In the genomic region with DNA sequence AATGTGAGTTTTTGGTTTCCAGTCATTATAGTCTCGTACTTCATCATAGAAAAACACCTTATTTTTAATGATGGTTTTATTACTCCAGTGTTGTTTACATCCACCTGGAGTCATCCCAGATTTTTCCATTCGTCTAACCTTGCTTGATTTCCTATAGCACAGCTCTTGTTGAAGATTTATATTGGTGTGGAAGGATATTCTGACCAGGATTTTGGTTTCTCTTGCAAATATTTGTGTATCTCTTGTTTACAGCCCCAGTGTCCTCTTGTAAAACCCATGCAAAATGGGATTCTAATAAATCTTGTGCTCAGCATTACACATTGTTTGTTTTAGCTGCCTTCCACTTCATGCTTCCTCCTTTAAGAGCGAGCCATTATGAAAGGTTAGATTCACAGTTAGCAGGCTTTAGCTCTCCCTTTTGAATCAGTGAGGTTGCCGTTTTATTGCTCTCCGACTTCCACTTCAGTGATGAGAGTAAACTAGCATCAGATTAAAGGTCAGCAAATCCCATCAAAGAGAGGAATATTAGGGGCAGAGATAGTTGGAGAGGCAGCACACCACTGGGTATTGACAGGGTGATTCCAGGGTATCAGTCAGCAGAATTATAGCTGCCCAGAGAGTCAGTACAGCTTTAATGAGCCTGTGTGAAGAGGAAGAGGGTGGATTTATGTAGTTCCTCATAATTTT, we compare ENCODE assay signal across 10 cellular contexts.
DNase-seq lines count a peak whose midpoint lies in the region; ATAC-seq, FAIRE-seq and TF ChIP-seq lines count a peak whose summit lies in the region.
"Had no signal": no experiment of that assay in that cellular context is flagged by ENCODE, and none has a peak within 500 bp of the region (broad histone marks: within the 10 kb centered on the region; RNA-seq: fewer than 3 reads in every experiment).

No MANE protein-coding gene starts in this region.

- no peak overlapping the region for H3K4me3 Mint-ChIP-seq in GM23338
- H3K4me3 Mint-ChIP-seq in astrocyte (ENCODE audit: unreplicated experiment): no peak overlapping the region
- H3K4me3 Mint-ChIP-seq: activated naive CD4-positive, alpha-beta T cell treated with anti-CD3 and anti-CD28 coated beads, Interleukin-2, amount 50 U/mL, for 24 hours; neural crest cell had no signal

- H4K20me1 ChIP-seq in GM23338 (replicated peaks; ENCODE audit: insufficient read depth) (no peaks in the 10 kb centered on the region), astrocyte (ENCODE audit: insufficient read depth, low read length) (no peaks in the 10 kb centered on the region)

- no peak overlapping the region for H2AFZ ChIP-seq in GM23338
- H2AFZ ChIP-seq in astrocyte (ENCODE audit: low read depth, low read length): no peak overlapping the region
- no peak overlapping the region for H2AFZ ChIP-seq in parathyroid adenoma

- TF ChIP-seq POLR2A in erythroblast (IDR thresholded peaks at IDR 0.05; ENCODE audit: low read length): no peak

- H3K27ac Mint-ChIP-seq in GM23338 (peak overlapping the region; percentile 21), astrocyte (ENCODE audit: unreplicated experiment) (no peak overlapping the region)
- H3K27ac Mint-ChIP-seq: activated naive CD4-positive, alpha-beta T cell treated with anti-CD3 and anti-CD28 coated beads, Interleukin-2, amount 50 U/mL, for 24 hours had no signal

- no peak overlapping the region for H3K4me2 ChIP-seq in GM23338
- H3K4me2 ChIP-seq in astrocyte (ENCODE audit: low read length): peak overlapping the region; percentile 60
- H3K4me2 ChIP-seq in parathyroid adenoma (ENCODE audit: low read length): peak overlapping the region; percentile 18

- H3K27me3 ChIP-seq in GM23338 (ENCODE audit: insufficient read depth) (no peaks in the 10 kb centered on the region), astrocyte (ENCODE audit: insufficient read depth, low read length) (no peaks in the 10 kb centered on the region), parathyroid adenoma (ENCODE audit: control insufficient read depth, insufficient read depth, low read length) (no peaks in the 10 kb centered on the region)

- FAIRE-seq in astrocyte (lab: Jason Lieb, UNC): no peak

- H3K27me3 Mint-ChIP-seq in GM23338 (ENCODE audit: insufficient read depth, low read depth, poor library complexity) (no peaks in the 10 kb centered on the region), astrocyte (ENCODE audit: low read depth, unreplicated experiment) (no peaks in the 10 kb centered on the region)

- H3K27ac ChIP-seq in GM23338 (ENCODE audit: low read depth) (peak overlapping the region; percentile 40; the same call in 1 of the 2 replicates), astrocyte (ENCODE audit: low read depth, low read length) (no peak overlapping the region), parathyroid adenoma (peak overlapping the region; percentile 53)

- no peak overlapping the region for H3K9ac ChIP-seq in astrocyte (ENCODE audit: low read length)
- no peak overlapping the region for H3K9ac ChIP-seq in parathyroid adenoma

- H3K36me3 Mint-ChIP-seq in GM23338 (ENCODE audit: low read depth) (no peaks in the 10 kb centered on the region), astrocyte (ENCODE audit: low read depth, unreplicated experiment) (no peaks in the 10 kb centered on the region)
- H3K36me3 Mint-ChIP-seq: activated naive CD4-positive, alpha-beta T cell treated with anti-CD3 and anti-CD28 coated beads, Interleukin-2, amount 50 U/mL, for 24 hours had no signal

- H3K79me2 ChIP-seq in GM23338 (replicated peaks; ENCODE audit: insufficient read depth) (peaks cover 79% of the 10 kb centered on the region), astrocyte (ENCODE audit: insufficient read depth, low read length) (peaks cover 34% of the 10 kb centered on the region), parathyroid adenoma (peaks cover 8% of the 10 kb centered on the region)

- H3K4me3 ChIP-seq in GM23338 (no peak overlapping the region), astrocyte (ENCODE audit: insufficient read depth, low read depth, low read length) (no peak overlapping the region), parathyroid adenoma (ENCODE audit: low read depth, low read length) (no peak overlapping the region)

- H3K4me1 Mint-ChIP-seq in GM23338 (peaks cover 58% of the 10 kb centered on the region), astrocyte (ENCODE audit: low read depth, unreplicated experiment) (peaks cover 43% of the 10 kb centered on the region)
- H3K4me1 Mint-ChIP-seq: activated naive CD4-positive, alpha-beta T cell treated with anti-CD3 and anti-CD28 coated beads, Interleukin-2, amount 50 U/mL, for 24 hours had no signal

- no peaks in the 10 kb centered on the region for H3K9me3 Mint-ChIP-seq in GM23338
- no peaks in the 10 kb centered on the region for H3K9me3 Mint-ChIP-seq in astrocyte (ENCODE audit: unreplicated experiment)
- H3K9me3 Mint-ChIP-seq: activated naive CD4-positive, alpha-beta T cell treated with anti-CD3 and anti-CD28 coated beads, Interleukin-2, amount 50 U/mL, for 24 hours; neural crest cell had no signal

- H3K36me3 ChIP-seq in GM23338 (ENCODE audit: insufficient read depth): no peaks in the 10 kb centered on the region
- H3K36me3 ChIP-seq in astrocyte (ENCODE audit: insufficient read depth, low read length): no peaks in the 10 kb centered on the region
- no peaks in the 10 kb centered on the region for H3K36me3 ChIP-seq in parathyroid adenoma (ENCODE audit: control insufficient read depth, insufficient read depth, low read length)

- H3K4me1 ChIP-seq in GM23338 (ENCODE audit: insufficient read depth) (peaks cover 36% of the 10 kb centered on the region), astrocyte (ENCODE audit: insufficient read depth, low read length) (peaks cover 15% of the 10 kb centered on the region), parathyroid adenoma (peaks cover 21% of the 10 kb centered on the region)

- no peaks in the 10 kb centered on the region for H3K9me2 ChIP-seq in GM23338 (ENCODE audit: insufficient read depth)

- TF ChIP-seq CTCF in GM23338 (conservative IDR thresholded peaks at IDR 0.05; ENCODE audit: low read depth in 2 of 2): no peak
- TF ChIP-seq CTCF in astrocyte (IDR thresholded peaks at IDR 0.05; ENCODE audit: insufficient read depth, low read depth, low read length): no peak
- no peak for TF ChIP-seq CTCF in parathyroid adenoma (IDR thresholded peaks at IDR 0.05)

- no peak for DNase-seq in GM23338 (ENCODE audit: low spot score)
- DNase-seq in NCI-H2029 treated with DMSO at 0.1 percent for 48 hours (lab: John Stamatoyannopoulos, UW): peak; percentile 97
- DNase-seq in astrocyte (ENCODE audit: low read depth): no peak
- no peak for DNase-seq in 8988T
- DNase-seq in erythroblast (lab: John Stamatoyannopoulos, UW): no peak
- DNase-seq in UCSD-AML1 (lab: John Stamatoyannopoulos, UW; ENCODE audit: unreplicated experiment): no peak

- ATAC-seq in GM23338: no peak
- ATAC-seq in HG03457 (IDR thresholded peaks at IDR 0.05; ENCODE audit: unreplicated experiment): no peak

- no peaks in the 10 kb centered on the region for H3K9me3 ChIP-seq in astrocyte (ENCODE audit: insufficient read depth, low read depth, low read length)
- no peaks in the 10 kb centered on the region for H3K9me3 ChIP-seq in parathyroid adenoma (ENCODE audit: control insufficient read depth, low read length)

- no peaks in the 10 kb centered on the region for H3F3A ChIP-seq in GM23338 (replicated peaks; ENCODE audit: low read depth)

TF ChIP-seq in GM23338, 12 proteins besides CTCF, POLR2A, EP300 and RAD21:
- no peak for TF ChIP-seq POLR2AphosphoS5 (IDR thresholded peaks at IDR 0.05; ENCODE audit: low read depth)
- TF ChIP-seq STAT1 (IDR thresholded peaks at IDR 0.05; ENCODE audit: unreplicated experiment): no peak
